Comparison of ENCODE assay signal across 20 cellular contexts in genomic region chr16:89013111-89013510, GRCh38. TPM values are rescaled to one million over a fixed set of nuclear protein-coding genes. Genes with fewer than 3 reads are reported as not detected.
DNase-seq lines count a peak whose midpoint lies in the region; ATAC-seq and TF ChIP-seq lines count a peak whose summit lies in the region.
"Had no signal": no experiment of that assay in that cellular context is flagged by ENCODE, and none has a peak within 500 bp of the region (broad histone marks: within the 10 kb centered on the region; RNA-seq: fewer than 3 reads in every experiment).

No MANE protein-coding gene starts in this region.

- DNase-seq in DMS 273 (lab: John Stamatoyannopoulos, UW; ENCODE audit: unreplicated experiment) (peak; percentile 60), DMS 273 treated with DMSO at 0.1 percent for 48 hours (lab: John Stamatoyannopoulos, UW) (no peak), natural killer cell (no peak), retina (peak; percentile 0), WTC11 (ENCODE audit: low spot score) (no peak), islet precursor cell (no peak)
- peak; percentile 49 for DNase-seq in natural killer cell treated with Interleukin-12 subunit alpha and Interleukin-12 subunit beta and Interleukin-15 and Interleukin-18, amount 100 ng/mL, for 72 hours (ENCODE audit: low spot score)
- DNase-seq: DMS153, DND-41, HCEC 1CT, IMR-90, NCI-H1092 treated with DMSO at 0.1 percent for 48 hours, NCI-H1436, NCI-H187, NCI-H2081 treated with DMSO at 0.1 percent for 48 hours, NCI-H748 treated with DMSO at 0.1 percent for 48 hours, PC-3 had no signal

- POLR2A ChIA-PET in WTC11 (lab: Charles Lee): no interaction called here

- no peak for TF ChIP-seq CTCF in natural killer cell (IDR thresholded peaks at IDR 0.05)
- TF ChIP-seq CTCF in WTC11 (IDR thresholded peaks at IDR 0.05): no peak

- no peak overlapping the region for H3K27ac Mint-ChIP-seq in natural killer cell treated with Interleukin-12 subunit alpha and Interleukin-12 subunit beta and Interleukin-15 and Interleukin-18, amount 100 ng/mL, for 72 hours
- H3K27ac Mint-ChIP-seq in natural killer cell: no peak overlapping the region
- H3K27ac Mint-ChIP-seq in WTC11: no peak overlapping the region
- H3K27ac Mint-ChIP-seq: CD8-positive, alpha-beta memory T cell had no signal

- CTCF ChIA-PET in WTC11 (lab: Charles Lee): interaction anchor here (0.6 to 0.7 kb wide), 2 partner anchors 276 to 1236 kb away, joined by 3 to 4 read pairs; no protein-coding TSS in a partner anchor

- H3K9me3 Mint-ChIP-seq in natural killer cell treated with Interleukin-12 subunit alpha and Interleukin-12 subunit beta and Interleukin-15 and Interleukin-18, amount 100 ng/mL, for 72 hours: peaks cover 12% of the 10 kb centered on the region
- H3K9me3 Mint-ChIP-seq in natural killer cell (peaks cover 0 to 4% of the 10 kb centered on the region in 2 donors), WTC11 (peaks cover 17% of the 10 kb centered on the region)

- H3K4me1 Mint-ChIP-seq in natural killer cell treated with Interleukin-12 subunit alpha and Interleukin-12 subunit beta and Interleukin-15 and Interleukin-18, amount 100 ng/mL, for 72 hours (ENCODE audit: low read depth in 2 of 2): peaks cover 9% of the 10 kb centered on the region in 2 donors
- H3K4me1 Mint-ChIP-seq in natural killer cell (no peaks in the 10 kb centered on the region), WTC11 (0 out of 2 replicates have a peak, but pooled peaks cover 5% of the 10 kb centered on the region)
- H3K4me1 Mint-ChIP-seq: B cell; CD8-positive, alpha-beta memory T cell had no signal

- intact Hi-C loops in natural killer cell (cut with micrococcal nuclease): no loop called here

- H3K36me3 Mint-ChIP-seq in natural killer cell treated with Interleukin-12 subunit alpha and Interleukin-12 subunit beta and Interleukin-15 and Interleukin-18, amount 100 ng/mL, for 72 hours: peaks cover 7% of the 10 kb centered on the region
- H3K36me3 Mint-ChIP-seq in natural killer cell (no peaks in the 10 kb centered on the region), WTC11 (no peaks in the 10 kb centered on the region; the same call in 1 of the 2 replicates)

- no peak for ATAC-seq in natural killer cell treated with Interleukin-12 subunit alpha and Interleukin-12 subunit beta and Interleukin-15 and Interleukin-18, amount 100 ng/mL, for 72 hours
- ATAC-seq in natural killer cell (no peak), WTC11 (no peak)
- ATAC-seq: PC-3 had no signal

- H3K4me3 Mint-ChIP-seq in natural killer cell treated with Interleukin-12 subunit alpha and Interleukin-12 subunit beta and Interleukin-15 and Interleukin-18, amount 100 ng/mL, for 72 hours: no peak overlapping the region
- H3K4me3 Mint-ChIP-seq in natural killer cell (no peak overlapping the region), WTC11 (no peak overlapping the region)
- H3K4me3 Mint-ChIP-seq: B cell; CD8-positive, alpha-beta memory T cell had no signal

- H3K27me3 Mint-ChIP-seq in natural killer cell treated with Interleukin-12 subunit alpha and Interleukin-12 subunit beta and Interleukin-15 and Interleukin-18, amount 100 ng/mL, for 72 hours: peaks cover 14 to 20% of the 10 kb centered on the region in 2 donors
- H3K27me3 Mint-ChIP-seq in natural killer cell (ENCODE audit: low read depth in 2 of 2) (peaks cover 7 to 9% of the 10 kb centered on the region in 2 donors), WTC11 (ENCODE audit: low read depth) (peaks cover 4% of the 10 kb centered on the region)

TF ChIP-seq in WTC11, 78 proteins besides CTCF, POLR2A, EP300 and RAD21:
- TF ChIP-seq ZNF317 (CRISPR knock-in tag; IDR thresholded peaks at IDR 0.05; ENCODE audit: borderline replicate concordance, low read depth) (no peak), TEAD4 (CRISPR knock-in tag; IDR thresholded peaks at IDR 0.05) (no peak), ZNF416 (CRISPR knock-in tag; IDR thresholded peaks at IDR 0.05) (no peak), ZNF219 (CRISPR knock-in tag; IDR thresholded peaks at IDR 0.05; ENCODE audit: borderline replicate concordance) (no peak)

RNA-seq across cellular contexts. Expression of gene CBFA2T3, which starts 36.1 kb away (rescaled TPM):
- 1 to 10 TPM; 2.3 to 2.9 TPM for total RNA-seq in natural killer cell treated with Interleukin-12 subunit alpha and Interleukin-12 subunit beta and Interleukin-15 and Interleukin-18, amount 100 ng/mL, for 72 hours
- 1 to 10 TPM; 2.5 to 7.8 (median 4.2) TPM for total RNA-seq in natural killer cell
- 1.9 to 2.8 TPM (median 2.6 TPM) in 3 replicates for total RNA-seq in WTC11 (2021)
- total RNA-seq: IMR-90, PC-3, SJSA1 had no signal

Comparison
In these comparisons a context has a peak if more than half of its experiments do, and no peak if none do; other contexts are left out.
1. DNase-seq: peak in DMS 273 (single experiment), natural killer cell treated with Interleukin-12 subunit alpha and Interleukin-12 subunit beta and Interleukin-15 and Interleukin-18, amount 100 ng/mL, for 72 hours (single experiment) and retina (single experiment); none in DMS 273 treated with DMSO at 0.1 percent for 48 hours (single experiment), natural killer cell (single experiment), WTC11 (single experiment) and islet precursor cell (single experiment).